8 cellular contexts compared by ENCODE assay signal in genomic region chr17:63622571-63623390, GRCh38. TPM values are rescaled to one million over a fixed set of nuclear protein-coding genes. Genes with fewer than 3 reads are reported as not detected.
DNase-seq lines count a peak whose midpoint lies in the region; ATAC-seq and TF ChIP-seq lines count a peak whose summit lies in the region.

No MANE protein-coding gene starts in this region.

- H3K4me1 Mint-ChIP-seq in endodermal cell = peaks cover 30% of the 10 kb centered on the region

- TF ChIP-seq CTCF in endodermal cell (conservative IDR thresholded peaks at IDR 0.05) = no peak

- no peaks in the 10 kb centered on the region for H3K9me3 Mint-ChIP-seq in endodermal cell

- H3K27ac ChIP-seq in ACC112 (ENCODE audit: low read depth, low read length) = peak overlapping the region; percentile 30
- peak overlapping the region; percentile 21 for H3K27ac ChIP-seq in endodermal cell (ENCODE audit: low read depth, low read length)

- H3K36me3 ChIP-seq in ACC112 (ENCODE audit: insufficient read depth, low read length) (no peaks in the 10 kb centered on the region), endodermal cell (ENCODE audit: control insufficient read depth, insufficient read depth, low read length) (no peaks in the 10 kb centered on the region)

- H3K4me1 ChIP-seq in ACC112 (ENCODE audit: control insufficient read depth, insufficient read depth, low read length, unreplicated experiment) (peaks cover 35% of the 10 kb centered on the region), endodermal cell (ENCODE audit: control insufficient read depth, insufficient read depth, low read length) (peaks cover 4% of the 10 kb centered on the region)

- H3K79me2 ChIP-seq in ACC112 (ENCODE audit: control insufficient read depth, insufficient read depth, low read length, unreplicated experiment) = peaks cover 48% of the 10 kb centered on the region

- H3K27ac Mint-ChIP-seq in endodermal cell = peak overlapping the region; percentile 85

- H3K36me3 Mint-ChIP-seq in endodermal cell (ENCODE audit: low read depth) = no peaks in the 10 kb centered on the region

- peak; percentile 61 for DNase-seq in NCI-H774 (lab: John Stamatoyannopoulos, UW)
- peak; percentile 59 for DNase-seq in activated CD8-positive, alpha-beta memory T cell treated with anti-CD3 and anti-CD28 coated beads, Interleukin-2, amount 50 U/mL, for 4 hours
- DNase-seq in endodermal cell = peak; percentile 90
- DNase-seq in mesenteric fat pad (ENCODE audit: low spot score) = peak; percentile 93
- peak; percentile 45 to 51 for DNase-seq in stimulated activated CD8-positive, alpha-beta memory T cell treated with anti-CD3 and anti-CD28 coated beads, Interleukin-2, amount 100 ng/mL, for 48 hours (ENCODE audit: low read depth in 2 of 2)

- 0% methylated on average over 41 to 100 of the region's 100 CpGs for WGBS in endodermal cell (ENCODE audit: insufficient coverage in 1 of 2, insufficient read length in 1 of 2), 2 experiments

- peak; percentile 7 for ATAC-seq in GM18858 (IDR thresholded peaks at IDR 0.05; ENCODE audit: unreplicated experiment)
- ATAC-seq in HG03097 (IDR thresholded peaks at IDR 0.05; ENCODE audit: low FRiP score, unreplicated experiment) = peak; percentile 24

- H3K9me3 ChIP-seq in endodermal cell (ENCODE audit: control insufficient read depth, low read length) = no peaks in the 10 kb centered on the region

- H3K27me3 ChIP-seq in ACC112 (ENCODE audit: insufficient read depth, low read length) = no peaks in the 10 kb centered on the region
- no peaks in the 10 kb centered on the region for H3K27me3 ChIP-seq in endodermal cell (ENCODE audit: control insufficient read depth, insufficient read depth, low read length, poor library complexity, severe bottlenecking)

- peak overlapping the region; percentile 4 for H3K9ac ChIP-seq in endodermal cell (ENCODE audit: extremely low read depth, low read length, poor library complexity, severe bottlenecking)

- H3K4me3 Mint-ChIP-seq in endodermal cell = peak overlapping the region; percentile 88

- H3K27me3 Mint-ChIP-seq in endodermal cell (ENCODE audit: insufficient read depth) = peaks cover under 1% of the 10 kb centered on the region

- peak overlapping the region; percentile 27 for H2AFZ ChIP-seq in ACC112 (ENCODE audit: low read length, unreplicated experiment)

- H3K4me3 ChIP-seq in ACC112 (ENCODE audit: low read depth, low read length) (peak overlapping the region; percentile 94), endodermal cell (ENCODE audit: low read length) (peak overlapping the region; percentile 83)

RNA-seq across cellular contexts. Expression of gene MAP3K3, which starts 0.6 kb away (rescaled TPM):
- total RNA-seq in endodermal cell (10 to 100 TPM; 19.9 to 23.3 TPM), mesenteric fat pad (48.8 TPM)
- polyA plus RNA-seq in endodermal cell (2013, experiment 1 of 2) = 16.3 TPM
- polyA plus RNA-seq in endodermal cell (2013, experiment 2 of 2) = 18.4 TPM

RNA-seq across cellular contexts. Expression of gene TACO1, which starts 22.1 kb away (rescaled TPM):
- total RNA-seq in endodermal cell = 10 to 100 TPM; 19.6 to 20.3 TPM
- polyA plus RNA-seq in endodermal cell (2013, experiment 1 of 2) = 17.6 TPM
- polyA plus RNA-seq in endodermal cell (2013, experiment 2 of 2) = 21.2 TPM
- 17.1 TPM for total RNA-seq in mesenteric fat pad

Comparison
In these comparisons a context has a peak if more than half of its experiments do, and no peak if none do; other contexts are left out.
1. Peak in every context shown above with its lines: DNase-seq, ATAC-seq, H3K4me3 ChIP-seq and H3K27ac ChIP-seq.